In genomic region chr20:63829943-63830820, GRCh38 we compare ENCODE assay signal across 8 cellular contexts. TPM values are rescaled to one million over a fixed set of nuclear protein-coding genes. Genes with fewer than 3 reads are reported as not detected.
DNase-seq lines count a peak whose midpoint lies in the region; ATAC-seq and TF ChIP-seq lines count a peak whose summit lies in the region.

No MANE protein-coding gene starts in this region.

- peak overlapping the region; percentile 57 for H3K4me3 Mint-ChIP-seq in activated CD8-positive, alpha-beta memory T cell treated with anti-CD3 and anti-CD28 coated beads, Interleukin-2, amount 10 ng/mL, durations not matched to agents 7 days and 5 days
- H3K4me3 Mint-ChIP-seq in progenitor cell of endocrine pancreas (ENCODE audit: low read depth), result peak overlapping the region; percentile 82

- no peaks in the 10 kb centered on the region for H3K36me3 Mint-ChIP-seq in activated CD8-positive, alpha-beta memory T cell treated with anti-CD3 and anti-CD28 coated beads, Interleukin-2, amount 10 ng/mL, durations not matched to agents 7 days and 5 days
- H3K36me3 Mint-ChIP-seq in progenitor cell of endocrine pancreas (ENCODE audit: insufficient read depth), result peaks cover 1% of the 10 kb centered on the region

- no peak for TF ChIP-seq CTCF in fibroblast of the aortic adventitia (IDR thresholded peaks at IDR 0.05; ENCODE audit: insufficient read depth, low read length)
- TF ChIP-seq CTCF in progenitor cell of endocrine pancreas (IDR thresholded peaks at IDR 0.05; ENCODE audit: unreplicated experiment), result no peak

- no peak overlapping the region for H3K27ac Mint-ChIP-seq in activated CD8-positive, alpha-beta memory T cell treated with anti-CD3 and anti-CD28 coated beads, Interleukin-2, amount 10 ng/mL, durations not matched to agents 7 days and 5 days
- H3K27ac Mint-ChIP-seq in progenitor cell of endocrine pancreas, result peak overlapping the region; percentile 92

- CTCF ChIA-PET in activated CD8-positive, alpha-beta memory T cell treated with anti-CD3 and anti-CD28 coated beads, Interleukin-2, amount 10 ng/mL, durations not matched to agents 7 days and 5 days (lab: Charles Lee), result no interaction called here

- ATAC-seq in activated CD8-positive, alpha-beta memory T cell treated with anti-CD3 and anti-CD28 coated beads, Interleukin-2, amount 10 ng/mL, durations not matched to agents 7 days and 5 days, result peak; percentile 23
- no peak for ATAC-seq in HG02981 (IDR thresholded peaks at IDR 0.05; ENCODE audit: unreplicated experiment)
- ATAC-seq in HG02884 (IDR thresholded peaks at IDR 0.05; ENCODE audit: unreplicated experiment), result no peak

- peak overlapping the region; percentile 62 for H3K4me3 ChIP-seq in fibroblast of the aortic adventitia (ENCODE audit: low read depth, low read length)

- DNase-seq in activated CD8-positive, alpha-beta memory T cell treated with anti-CD3 and anti-CD28 coated beads, Interleukin-2, amount 10 ng/mL, durations not matched to agents 7 days and 5 days, result no peak
- DNase-seq in activated CD8-positive, alpha-beta memory T cell treated with anti-CD3 and anti-CD28 coated beads, Interleukin-2, amount 50 U/mL, for 48 hours, result no peak
- DNase-seq in SW480 (ENCODE audit: low spot score) (peak; percentile 54), fibroblast of the aortic adventitia (ENCODE audit: low read depth) (no peak), progenitor cell of endocrine pancreas (ENCODE audit: low spot score, unreplicated experiment) (no peak), A172 (ENCODE audit: low spot score) (no peak)

- H3K27me3 Mint-ChIP-seq in activated CD8-positive, alpha-beta memory T cell treated with anti-CD3 and anti-CD28 coated beads, Interleukin-2, amount 10 ng/mL, durations not matched to agents 7 days and 5 days, result peaks cover 54% of the 10 kb centered on the region
- peaks cover 3% of the 10 kb centered on the region for H3K27me3 Mint-ChIP-seq in progenitor cell of endocrine pancreas

- no peaks in the 10 kb centered on the region for H3K9me3 Mint-ChIP-seq in activated CD8-positive, alpha-beta memory T cell treated with anti-CD3 and anti-CD28 coated beads, Interleukin-2, amount 10 ng/mL, durations not matched to agents 7 days and 5 days (ENCODE audit: low read depth)
- no peaks in the 10 kb centered on the region for H3K9me3 Mint-ChIP-seq in progenitor cell of endocrine pancreas (ENCODE audit: low read depth)

- H3K4me1 Mint-ChIP-seq in activated CD8-positive, alpha-beta memory T cell treated with anti-CD3 and anti-CD28 coated beads, Interleukin-2, amount 10 ng/mL, durations not matched to agents 7 days and 5 days, result peaks cover 9% of the 10 kb centered on the region
- peaks cover 32% of the 10 kb centered on the region for H3K4me1 Mint-ChIP-seq in progenitor cell of endocrine pancreas (ENCODE audit: low read depth)

RNA-seq across cellular contexts. Expression of gene ZBTB46, which starts 0.9 kb away (rescaled TPM):
- under 1 TPM; 0.15 to 0.84 TPM for total RNA-seq in activated CD8-positive, alpha-beta memory T cell treated with anti-CD3 and anti-CD28 coated beads, Interleukin-2, amount 10 ng/mL, durations not matched to agents 7 days and 5 days
- total RNA-seq in fibroblast of the aortic adventitia (ENCODE audit: low replicate concordance), result 1.1 and 2.9 TPM in 2 replicates
- 31.2 and 32.2 TPM in 2 replicates for total RNA-seq in progenitor cell of endocrine pancreas
- total RNA-seq in A172 (2014; rRNA removed; shearing (Covaris generic)), result 6.8 and 10.3 TPM in 2 replicates

RNA-seq across cellular contexts. Expression of gene ABHD16B, which starts 31.1 kb away (rescaled TPM):
- not detected for total RNA-seq in activated CD8-positive, alpha-beta memory T cell treated with anti-CD3 and anti-CD28 coated beads, Interleukin-2, amount 10 ng/mL, durations not matched to agents 7 days and 5 days
- total RNA-seq in fibroblast of the aortic adventitia (ENCODE audit: low replicate concordance) (not detected in 2 replicates), progenitor cell of endocrine pancreas (not detected in 2 replicates)
- total RNA-seq in A172 (2014; rRNA removed; shearing (Covaris generic)), result not detected in 2 replicates

RNA-seq across cellular contexts. Expression of gene TPD52L2, which starts 34.9 kb away (rescaled TPM):
- 10 to 100 TPM; 33.5 to 46.2 TPM for total RNA-seq in activated CD8-positive, alpha-beta memory T cell treated with anti-CD3 and anti-CD28 coated beads, Interleukin-2, amount 10 ng/mL, durations not matched to agents 7 days and 5 days
- total RNA-seq in fibroblast of the aortic adventitia (ENCODE audit: low replicate concordance) (100 and 136 TPM in 2 replicates), progenitor cell of endocrine pancreas (85.0 and 88.1 TPM in 2 replicates)
- 149 and 174 TPM in 2 replicates for total RNA-seq in A172 (2014; rRNA removed; shearing (Covaris generic))
